In genomic region chr9:20300430-20301115, GRCh38 we compare ENCODE assay signal across 1 cellular context.
TF ChIP-seq lines count a peak whose summit lies in the region.

No MANE protein-coding gene starts in this region.

TF ChIP-seq in WTC11, 78 proteins besides CTCF, POLR2A, EP300 and RAD21 (continued from another document):
- no peak for TF ChIP-seq MAX (CRISPR knock-in tag; IDR thresholded peaks at IDR 0.05)
- TF ChIP-seq TP53 (CRISPR knock-in tag; IDR thresholded peaks at IDR 0.05): no peak
- no peak for TF ChIP-seq ZNF219 (CRISPR knock-in tag; IDR thresholded peaks at IDR 0.05; ENCODE audit: borderline replicate concordance)
- TF ChIP-seq KAT7 (CRISPR knock-in tag; IDR thresholded peaks at IDR 0.05; ENCODE audit: borderline replicate concordance): no peak
- TF ChIP-seq ERG (CRISPR knock-in tag; IDR thresholded peaks at IDR 0.05): no peak
- TF ChIP-seq CREM (CRISPR knock-in tag; IDR thresholded peaks at IDR 0.05): no peak
